In genomic region chr6:5003604-5004372, GRCh38 we compare ENCODE assay signal across 8 cellular contexts. TPM values are rescaled to one million over a fixed set of nuclear protein-coding genes. Genes with fewer than 3 reads are reported as not detected.
A peak's percentile ranks its signal among the peaks of the same experiment; 100 is the strongest.
DNase-seq lines count a peak whose midpoint lies in the region; ATAC-seq and TF ChIP-seq lines count a peak whose summit lies in the region.

TSS of gene RPP40 (minus strand) at chr6:5004037. CDS start at chr6:5004002, 35 bp downstream.

- peak in 1 of 2 donors; percentile 66 for TF ChIP-seq POLR2A in adrenal gland (IDR thresholded peaks at IDR 0.05)

- 0 to 1% (median 0%) methylated on average over 19 to 64 of the region's 64 CpGs for WGBS in adrenal gland, 4 donors
- 0% methylated on average over 63 to 64 of the region's 64 CpGs for WGBS in heart right ventricle, 2 donors

- intact Hi-C loops in adrenal gland (cut with DNase I) (no loop called here), heart right ventricle (cut with DNase I) (loop anchor here in 3 of 10 donors (5.0 to 10.0 kb wide), 2 partner anchors 226 to 229 kb away; partner anchors contain the start of gene CDYL (in 3 of the 3)), posterior vena cava (cut with DNase I) (no loop called here)

- H3K9me3 ChIP-seq in adrenal gland (replicated peaks in 1 of 3) (no peaks in the 10 kb centered on the region), heart right ventricle (no peaks in the 10 kb centered on the region)

- H3K4me1 ChIP-seq in adrenal gland (replicated peaks in 1 of 2) = peaks cover 0 to 7% of the 10 kb centered on the region in 2 donors
- H3K4me1 ChIP-seq in heart right ventricle = peaks cover 0 to 8% (median 4%) of the 10 kb centered on the region in 9 donors

- peak within 1 kb of the TSS; percentile 63 for H3K4me3 ChIP-seq in GM12875 (ENCODE audit: low read depth, low read length)
- H3K4me3 ChIP-seq in adrenal gland = peak within 1 kb of the TSS; percentile 5 to 87 (median 66)
- H3K4me3 ChIP-seq in heart right ventricle = peak within 1 kb of the TSS; percentile 39 to 83 (median 64)

- ATAC-seq in HG02798 (IDR thresholded peaks at IDR 0.05; ENCODE audit: poor library complexity, unreplicated experiment) (peak; percentile 96), heart right ventricle (peak; percentile 99 to 100 (median 99))

- peak within 1 kb of the TSS; percentile 46 to 88 (median 64) for H3K27ac ChIP-seq in adrenal gland
- peak within 1 kb of the TSS; percentile 78 to 98 (median 90) for H3K27ac ChIP-seq in heart right ventricle

- TF ChIP-seq CTCF in GM12875 (IDR thresholded peaks at IDR 0.05; ENCODE audit: borderline replicate concordance, insufficient read depth, low read depth, low read length) = peak; percentile 85
- peak; percentile 78 to 89 (median 85) for TF ChIP-seq CTCF in adrenal gland (IDR thresholded peaks at IDR 0.05)
- TF ChIP-seq CTCF in heart right ventricle (IDR thresholded peaks at IDR 0.05) = peak; percentile 85 to 97 (median 91)

- peaks cover 0 to 9% of the 10 kb centered on the region in 2 donors for H3K36me3 ChIP-seq in adrenal gland (replicated peaks in 1 of 2)
- peaks cover 0 to 30% (median 3%) of the 10 kb centered on the region in 9 donors for H3K36me3 ChIP-seq in heart right ventricle

- DNase-seq in NCI-H1417 treated with DMSO at 0.1 percent for 48 hours (lab: John Stamatoyannopoulos, UW) (peak; percentile 75), SW480 (ENCODE audit: low spot score) (peak; percentile 92), adrenal gland (peak; percentile 97 to 99 (median 99)), heart right ventricle (peak; percentile 98), posterior vena cava (ENCODE audit: low spot score) (peak; percentile 99), ureter (ENCODE audit: low spot score) (peak; percentile 97)

- no peaks in the 10 kb centered on the region for H3K27me3 ChIP-seq in adrenal gland
- no peaks in the 10 kb centered on the region for H3K27me3 ChIP-seq in heart right ventricle

RNA-seq across cellular contexts. Expression of gene RPP40, which starts in this region (rescaled TPM):
- 10 to 100 TPM in 6 of 8 donors, 1 to 10 TPM in 2; 5.2 to 31.4 (median 15.6) TPM for total RNA-seq in adrenal gland
- polyA plus RNA-seq in adrenal gland = 10 to 100 TPM in 2 of 3 donors, 1 to 10 TPM in 1; 6.0 to 38.8 (median 13.6) TPM
- total RNA-seq in heart right ventricle = 1 to 10 TPM; 2.1 to 5.8 (median 3.6) TPM
- 10 to 100 TPM in 1 of 2 donors, 1 to 10 TPM in 1; 3.4 to 12.0 TPM for polyA plus RNA-seq in heart right ventricle
- total RNA-seq in posterior vena cava = 1 to 10 TPM; 4.7 to 5.0 TPM
- total RNA-seq in ureter = 14.6 TPM

Comparison
In these comparisons a context has a peak if more than half of its experiments do, and no peak if none do; other contexts are left out.
1. Peak in every context shown above with its lines: DNase-seq, ATAC-seq, H3K4me3 ChIP-seq and H3K27ac ChIP-seq.